29 cellular contexts compared by ENCODE assay signal in the genomic region with DNA sequence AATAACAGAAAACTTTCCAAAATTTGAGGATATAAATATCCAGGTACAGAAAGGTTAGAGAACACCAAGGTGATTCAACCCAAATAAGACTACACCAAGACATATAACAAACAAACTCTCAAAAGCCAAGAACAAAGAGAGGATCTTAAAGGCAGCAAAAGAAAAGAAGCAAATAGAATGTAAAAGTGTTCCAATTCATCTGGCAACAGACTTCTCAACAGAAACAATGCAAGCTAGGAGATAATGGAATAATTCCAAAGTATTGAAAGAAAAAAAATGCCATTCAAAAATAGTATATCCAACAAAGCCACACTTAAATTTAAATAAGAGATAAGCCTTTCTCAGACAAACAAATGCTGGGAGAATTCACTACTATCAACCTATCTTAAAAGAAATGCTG.
"Had no signal": no experiment of that assay in that cellular context is flagged by ENCODE, and none has a peak within 500 bp of the region (broad histone marks: within the 10 kb centered on the region; RNA-seq: fewer than 3 reads in every experiment).

No MANE protein-coding gene starts in this region.

- ATAC-seq: stimulated activated effector memory CD8-positive, alpha-beta T cell treated with anti-CD3 and anti-CD28 coated beads, Interleukin-12 subunit alpha, Interleukin-12 subunit beta, amount 100 ng/mL, for 72 hours; stimulated activated memory B cell treated with anti-CD40 and anti-IgM and Interleukin-4, amounts not matched to agents 10 μg/mL and 1 μg/mL and 100 μg/mL, for 72 hours; stimulated activated naive B cell treated with anti-CD40 and anti-IgM and Interleukin-4, amounts not matched to agents 10 μg/mL and 1 μg/mL and 100 μg/mL, for 72 hours; stimulated activated naive CD8-positive, alpha-beta T cell treated with anti-CD3 and anti-CD28 coated beads, Interleukin-15, amount 100 ng/mL, for 72 hours; stimulated activated naive CD8-positive, alpha-beta T cell treated with anti-CD3 and anti-CD28 coated beads, Interleukin-15, Interleukin-2, amounts not matched to agents 100 U/mL and 50 U/mL, for 24 hours; upper lobe of right lung had no signal

- FAIRE-seq: urothelium cell line had no signal

- H3K27ac ChIP-seq: stomach, suprapubic skin, testis, thoracic aorta, thyroid gland, tibial artery, tibial nerve, transverse colon, upper lobe of left lung, upper lobe of right lung, uterus, vagina had no signal

- H3K36me3 Mint-ChIP-seq: stimulated activated effector memory CD8-positive, alpha-beta T cell treated with anti-CD3 and anti-CD28 coated beads, Interleukin-12 subunit alpha, Interleukin-12 subunit beta, amount 100 ng/mL, for 72 hours; stimulated activated memory B cell treated with anti-CD40 and anti-IgM and Interleukin-4, amounts not matched to agents 10 μg/mL and 1 μg/mL and 100 μg/mL, for 72 hours; stimulated activated naive B cell treated with anti-CD40 and anti-IgM and Interleukin-4, amounts not matched to agents 10 μg/mL and 1 μg/mL and 100 μg/mL, for 72 hours; type B pancreatic cell had no signal

- H3K4me3 ChIP-seq: stomach, suprapubic skin, testis, thoracic aorta, thyroid gland, tibial artery, tibial nerve, transverse colon, upper lobe of left lung, upper lobe of right lung, uterus, vagina had no signal

- H3K4me1 ChIP-seq: stomach, suprapubic skin, testis, thyroid gland, tibial artery, tibial nerve, transverse colon, upper lobe of left lung, upper lobe of right lung, uterus, vagina had no signal

- H3K27me3 ChIP-seq: stomach, suprapubic skin, testis, thyroid gland, tibial artery, tibial nerve, transverse colon, upper lobe of left lung, upper lobe of right lung, uterus, vagina had no signal

- H3K4me1 Mint-ChIP-seq: stimulated activated effector memory CD8-positive, alpha-beta T cell treated with anti-CD3 and anti-CD28 coated beads, Interleukin-12 subunit alpha, Interleukin-12 subunit beta, amount 100 ng/mL, for 72 hours; stimulated activated memory B cell treated with anti-CD40 and anti-IgM and Interleukin-4, amounts not matched to agents 10 μg/mL and 1 μg/mL and 100 μg/mL, for 72 hours; stimulated activated naive B cell treated with anti-CD40 and anti-IgM and Interleukin-4, amounts not matched to agents 10 μg/mL and 1 μg/mL and 100 μg/mL, for 72 hours; stimulated activated naive CD8-positive, alpha-beta T cell treated with anti-CD3 and anti-CD28 coated beads, Interleukin-15, amount 100 ng/mL, for 72 hours had no signal

- DNase-seq: stimulated activated CD4-positive, alpha-beta T cell treated with anti-CD3 and anti-CD28 coated beads, Interleukin-2, amount 100 ng/mL, for 48 hours; stimulated activated CD4-positive, alpha-beta T cell treated with anti-CD3 and anti-CD28 coated beads, Interleukin-4, amount 100 ng/mL, for 1 hour; stimulated activated CD4-positive, alpha-beta T cell treated with anti-CD3 and anti-CD28 coated beads, Interleukin-4, amount 100 ng/mL, for 24 hours; stimulated activated CD4-positive, alpha-beta T cell treated with anti-CD3 and anti-CD28 coated beads, Interleukin-4, amount 100 ng/mL, for 4 hours; stimulated activated CD8-positive, alpha-beta memory T cell treated with anti-CD3 and anti-CD28 coated beads, Interleukin-4, amount 100 ng/mL, for 48 hours; stimulated activated naive B cell treated with anti-CD40 and anti-IgM and Interleukin-4, amounts not matched to agents 10 μg/mL and 1 μg/mL and 100 μg/mL, for 72 hours; stimulated activated naive CD4-positive, alpha-beta T cell; stimulated activated naive CD4-positive, alpha-beta T cell treated with Interleukin-2 at 50 U/mL for 16 hours; stimulated activated naive CD8-positive, alpha-beta T cell treated with anti-CD3 and anti-CD28 coated beads, Interleukin-15, amount 100 ng/mL, for 72 hours; stimulated activated naive CD8-positive, alpha-beta T cell treated with anti-CD3 and anti-CD28 coated beads, Interleukin-15, Interleukin-2, amounts not matched to agents 100 U/mL and 50 U/mL, for 24 hours; stomach; substantia nigra; testis; thyroid gland; tibial artery; transverse colon; trophoblast cell; upper lobe of left lung; upper lobe of right lung; uterus had no signal

- H3K9me3 ChIP-seq: testis, thoracic aorta, thyroid gland, transverse colon, upper lobe of right lung, vagina had no signal

- H3K27ac Mint-ChIP-seq: stimulated activated effector memory CD8-positive, alpha-beta T cell treated with anti-CD3 and anti-CD28 coated beads, Interleukin-12 subunit alpha, Interleukin-12 subunit beta, amount 100 ng/mL, for 72 hours; stimulated activated memory B cell treated with anti-CD40 and anti-IgM and Interleukin-4, amounts not matched to agents 10 μg/mL and 1 μg/mL and 100 μg/mL, for 72 hours; stimulated activated naive B cell treated with anti-CD40 and anti-IgM and Interleukin-4, amounts not matched to agents 10 μg/mL and 1 μg/mL and 100 μg/mL, for 72 hours; stimulated activated naive CD8-positive, alpha-beta T cell treated with anti-CD3 and anti-CD28 coated beads, Interleukin-15, amount 100 ng/mL, for 72 hours; stimulated activated naive CD8-positive, alpha-beta T cell treated with anti-CD3 and anti-CD28 coated beads, Interleukin-15, Interleukin-2, amounts not matched to agents 100 ng/mL and 50 ng/mL, for 24 hours; type B pancreatic cell had no signal

- H3K4me3 Mint-ChIP-seq: stimulated activated effector memory CD8-positive, alpha-beta T cell treated with anti-CD3 and anti-CD28 coated beads, Interleukin-12 subunit alpha, Interleukin-12 subunit beta, amount 100 ng/mL, for 72 hours; stimulated activated memory B cell treated with anti-CD40 and anti-IgM and Interleukin-4, amounts not matched to agents 10 μg/mL and 1 μg/mL and 100 μg/mL, for 72 hours; stimulated activated naive B cell treated with anti-CD40 and anti-IgM and Interleukin-4, amounts not matched to agents 10 μg/mL and 1 μg/mL and 100 μg/mL, for 72 hours; stimulated activated naive CD8-positive, alpha-beta T cell treated with anti-CD3 and anti-CD28 coated beads, Interleukin-15, amount 100 ng/mL, for 72 hours; stimulated activated naive CD8-positive, alpha-beta T cell treated with anti-CD3 and anti-CD28 coated beads, Interleukin-15, Interleukin-2, amounts not matched to agents 100 ng/mL and 50 ng/mL, for 24 hours; type B pancreatic cell had no signal

- H3K36me3 ChIP-seq: stomach, suprapubic skin, thoracic aorta, thyroid gland, tibial artery, tibial nerve, transverse colon, upper lobe of left lung, upper lobe of right lung, uterus, vagina had no signal

- H3K27me3 Mint-ChIP-seq: stimulated activated memory B cell treated with anti-CD40 and anti-IgM and Interleukin-4, amounts not matched to agents 10 μg/mL and 1 μg/mL and 100 μg/mL, for 72 hours; stimulated activated naive B cell treated with anti-CD40 and anti-IgM and Interleukin-4, amounts not matched to agents 10 μg/mL and 1 μg/mL and 100 μg/mL, for 72 hours; stimulated activated naive CD8-positive, alpha-beta T cell treated with anti-CD3 and anti-CD28 coated beads, Interleukin-15, amount 100 ng/mL, for 72 hours; stimulated activated naive CD8-positive, alpha-beta T cell treated with anti-CD3 and anti-CD28 coated beads, Interleukin-15, Interleukin-2, amounts not matched to agents 100 ng/mL and 50 ng/mL, for 24 hours; type B pancreatic cell had no signal
